ENCODE assay signal across 10 cellular contexts in the genomic region with DNA sequence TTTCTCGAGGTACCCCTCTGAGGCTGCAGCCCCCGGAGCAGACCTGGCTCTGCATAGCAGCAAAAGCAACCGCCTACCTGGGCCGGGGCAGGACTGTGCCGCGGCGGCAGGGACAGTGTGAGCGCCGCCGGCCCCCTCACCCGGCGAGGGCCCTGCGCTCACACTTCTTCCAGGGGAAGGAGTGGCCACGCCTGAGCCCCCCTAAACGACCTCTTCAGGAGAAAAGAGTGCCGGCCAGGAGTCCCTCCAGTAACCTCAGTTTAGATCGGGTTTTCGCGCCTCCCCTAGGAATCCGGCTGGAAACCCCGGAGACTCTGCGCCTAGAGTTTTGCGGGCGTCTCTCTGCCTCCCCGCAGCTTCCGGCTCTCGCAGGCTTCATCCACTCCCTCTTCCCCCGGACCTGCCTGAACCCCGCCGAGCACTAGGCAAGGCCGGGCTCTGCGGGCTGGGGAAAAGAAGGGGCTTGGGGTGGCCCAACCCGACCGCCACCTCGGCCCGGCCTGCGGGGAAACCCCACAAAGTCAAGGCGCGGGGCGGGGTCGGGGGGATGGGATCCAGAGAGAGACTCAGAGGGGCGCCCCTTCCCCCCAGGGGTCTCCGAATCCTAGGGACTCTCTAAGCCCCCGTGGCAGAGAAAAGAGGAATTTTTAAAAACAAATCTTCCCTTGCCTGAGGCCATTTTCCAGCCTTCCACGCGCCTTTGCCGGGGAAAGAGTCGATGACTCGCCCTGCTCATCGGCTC. TPM values are rescaled to one million over a fixed set of nuclear protein-coding genes. Genes with fewer than 3 reads are reported as not detected.
A peak's percentile ranks its signal among the peaks of the same experiment; 100 is the strongest.
DNase-seq lines count a peak whose midpoint lies in the region; ATAC-seq and TF ChIP-seq lines count a peak whose summit lies in the region.
"Had no signal": no experiment of that assay in that cellular context is flagged by ENCODE, and none has a peak within 500 bp of the region (broad histone marks: within the 10 kb centered on the region; RNA-seq: fewer than 3 reads in every experiment).

No MANE protein-coding gene starts in this region.

- H3K36me3 Mint-ChIP-seq in activated CD4-positive, alpha-beta T cell treated with anti-CD3 and anti-CD28 coated beads, Interleukin-2, amount 10 ng/mL, durations not matched to agents 7 days and 5 days (ENCODE audit: low read depth) = peaks cover 3% of the 10 kb centered on the region
- no peaks in the 10 kb centered on the region for H3K36me3 Mint-ChIP-seq in glutamatergic neuron (ENCODE audit: unreplicated experiment)

- H3K27ac ChIP-seq in gastrocnemius medialis = no peak overlapping the region

- POLR2A ChIA-PET in activated CD4-positive, alpha-beta T cell treated with anti-CD3 and anti-CD28 coated beads, Interleukin-2, amount 10 ng/mL, durations not matched to agents 7 days and 5 days (lab: Charles Lee) = no interaction called here

- H3K36me3 ChIP-seq in gastrocnemius medialis = no peaks in the 10 kb centered on the region

- H3K9me3 ChIP-seq in gastrocnemius medialis = no peaks in the 10 kb centered on the region

- peak overlapping the region; percentile 16 for H3K4me3 Mint-ChIP-seq in activated CD4-positive, alpha-beta T cell treated with anti-CD3 and anti-CD28 coated beads, Interleukin-2, amount 10 ng/mL, durations not matched to agents 7 days and 5 days
- H3K4me3 Mint-ChIP-seq in glutamatergic neuron (ENCODE audit: unreplicated experiment) = peak overlapping the region; percentile 79
- H3K4me3 Mint-ChIP-seq: activated naive CD4-positive, alpha-beta T cell treated with anti-CD3 and anti-CD28 coated beads, Interleukin-2, amount 50 U/mL, for 24 hours had no signal

- peaks cover 10 to 41% of the 10 kb centered on the region in 2 donors for H3K4me1 ChIP-seq in gastrocnemius medialis

- ATAC-seq in gastrocnemius medialis = no peak
- ATAC-seq: left cardiac atrium had no signal

- H3K9me3 Mint-ChIP-seq in activated CD4-positive, alpha-beta T cell treated with anti-CD3 and anti-CD28 coated beads, Interleukin-2, amount 10 ng/mL, durations not matched to agents 7 days and 5 days = no peaks in the 10 kb centered on the region
- H3K9me3 Mint-ChIP-seq in glutamatergic neuron (ENCODE audit: unreplicated experiment) = peaks cover 4% of the 10 kb centered on the region
- H3K9me3 Mint-ChIP-seq: activated naive CD4-positive, alpha-beta T cell treated with anti-CD3 and anti-CD28 coated beads, Interleukin-2, amount 50 U/mL, for 24 hours had no signal

- no peak overlapping the region for H3K27ac Mint-ChIP-seq in activated CD4-positive, alpha-beta T cell treated with anti-CD3 and anti-CD28 coated beads, Interleukin-2, amount 10 ng/mL, durations not matched to agents 7 days and 5 days
- H3K27ac Mint-ChIP-seq in glutamatergic neuron (ENCODE audit: unreplicated experiment) = no peak overlapping the region
- H3K27ac Mint-ChIP-seq: activated naive CD4-positive, alpha-beta T cell treated with anti-CD3 and anti-CD28 coated beads, Interleukin-2, amount 50 U/mL, for 24 hours had no signal

- TF ChIP-seq POLR2A in NB4 (IDR thresholded peaks at IDR 0.05; ENCODE audit: extremely low read depth, insufficient read length) (no peak), gastrocnemius medialis (IDR thresholded peaks at IDR 0.05) (no peak)

- H3K4me3 ChIP-seq in NB4 (ENCODE audit: low read depth, low read length) = no peak overlapping the region
- H3K4me3 ChIP-seq in gastrocnemius medialis = peak overlapping the region; percentile 27 to 58 (median 39)

- peaks cover 70 to 84% (median 77%) of the 10 kb centered on the region in 3 donors for H3K27me3 ChIP-seq in gastrocnemius medialis

- TF ChIP-seq CTCF in NB4 (IDR thresholded peaks at IDR 0.05; ENCODE audit: low read depth, low read length) = no peak
- no peak for TF ChIP-seq CTCF in glutamatergic neuron (IDR thresholded peaks at IDR 0.05; ENCODE audit: partially characterized antibody, unreplicated experiment)
- no peak for TF ChIP-seq CTCF in gastrocnemius medialis (IDR thresholded peaks at IDR 0.05 in 4 of 5, conservative IDR thresholded peaks at IDR 0.05 in 1 of 5)

- H3K4me1 Mint-ChIP-seq in activated CD4-positive, alpha-beta T cell treated with anti-CD3 and anti-CD28 coated beads, Interleukin-2, amount 10 ng/mL, durations not matched to agents 7 days and 5 days = peaks cover 35% of the 10 kb centered on the region
- peaks cover 6% of the 10 kb centered on the region for H3K4me1 Mint-ChIP-seq in glutamatergic neuron (ENCODE audit: low read depth, unreplicated experiment)

- in situ Hi-C loops in gastrocnemius medialis (cut with MboI; ENCODE audit: low sequenced_read_pairs in 4 of 4) = no loop called here

- no peak for DNase-seq in activated CD4-positive, alpha-beta T cell treated with anti-CD3 and anti-CD28 coated beads, Interleukin-2, amount 10 ng/mL, durations not matched to agents 7 days and 5 days
- DNase-seq in activated CD4-positive, alpha-beta T cell treated with anti-CD3 and anti-CD28 coated beads, Interleukin-2, amount 50 U/mL, for 48 hours = no peak
- DNase-seq in NB4 (ENCODE audit: low read depth) (peak; percentile 36), glutamatergic neuron (peak; percentile 40), gastrocnemius medialis (no peak), GM03348 (ENCODE audit: low spot score) (no peak), middle frontal gyrus (ENCODE audit: extremely low spot score, low spot score) (no peak), HuH-7 (ENCODE audit: low spot score) (no peak)
- DNase-seq: left cardiac atrium had no signal

- CTCF ChIA-PET in activated CD4-positive, alpha-beta T cell treated with anti-CD3 and anti-CD28 coated beads, Interleukin-2, amount 10 ng/mL, durations not matched to agents 7 days and 5 days (lab: Charles Lee) = interaction anchor here (0.6 to 1.0 kb wide), 3 partner anchors 23 to 400 kb away, joined by 3 read pairs; no protein-coding TSS in a partner anchor

- intact Hi-C loops in gastrocnemius medialis (cut with DNase I; ENCODE audit: low total_unique reads) = loop anchor here (10.0 kb wide), 1 partner anchor 399 kb away; no protein-coding TSS in a partner anchor

- peaks cover 82% of the 10 kb centered on the region for H3K27me3 Mint-ChIP-seq in activated CD4-positive, alpha-beta T cell treated with anti-CD3 and anti-CD28 coated beads, Interleukin-2, amount 10 ng/mL, durations not matched to agents 7 days and 5 days
- peaks cover 38% of the 10 kb centered on the region for H3K27me3 Mint-ChIP-seq in glutamatergic neuron (ENCODE audit: unreplicated experiment)

RNA-seq across cellular contexts. Expression of a gene that starts 0.6 kb away (rescaled TPM):
- total RNA-seq in activated CD4-positive, alpha-beta T cell treated with anti-CD3 and anti-CD28 coated beads, Interleukin-2, amount 10 ng/mL, durations not matched to agents 7 days and 5 days = not detected
- not detected for total RNA-seq in glutamatergic neuron (ENCODE audit: unreplicated experiment)
- not detected for total RNA-seq in gastrocnemius medialis
- total RNA-seq: left cardiac atrium had no signal

RNA-seq across cellular contexts. Expression of a gene that starts 20.3 kb away (rescaled TPM):
- 10 to 100 TPM; 13.6 to 15.3 TPM for total RNA-seq in activated CD4-positive, alpha-beta T cell treated with anti-CD3 and anti-CD28 coated beads, Interleukin-2, amount 10 ng/mL, durations not matched to agents 7 days and 5 days
- total RNA-seq in glutamatergic neuron (ENCODE audit: unreplicated experiment) = 17.7 TPM
- 10 to 100 TPM; 21.1 to 66.6 (median 34.6) TPM for total RNA-seq in gastrocnemius medialis

Comparison
In these comparisons a context has a peak if more than half of its experiments do, and no peak if none do; other contexts are left out.
1. DNase-seq: peak in NB4 (single experiment) and glutamatergic neuron (single experiment); none in activated CD4-positive, alpha-beta T cell treated with anti-CD3 and anti-CD28 coated beads, Interleukin-2, amount 10 ng/mL, durations not matched to agents 7 days and 5 days (single experiment), activated CD4-positive, alpha-beta T cell treated with anti-CD3 and anti-CD28 coated beads, Interleukin-2, amount 50 U/mL, for 48 hours (0 of 2), gastrocnemius medialis (0 of 2), GM03348 (single experiment), middle frontal gyrus (single experiment) and HuH-7 (single experiment).